ENCODE assay signal across 9 cellular contexts in genomic region chr2:237774811-237775553, GRCh38. TPM values are rescaled to one million over a fixed set of nuclear protein-coding genes. Genes with fewer than 3 reads are reported as not detected.
DNase-seq lines count a peak whose midpoint lies in the region; ATAC-seq and TF ChIP-seq lines count a peak whose summit lies in the region.
"Had no signal": no experiment of that assay in that cellular context is flagged by ENCODE, and none has a peak within 500 bp of the region (broad histone marks: within the 10 kb centered on the region; RNA-seq: fewer than 3 reads in every experiment).

No MANE protein-coding gene starts in this region.

- peak; percentile 59 to 68 for TF ChIP-seq CTCF in right atrium auricular region (IDR thresholded peaks at IDR 0.05)
- TF ChIP-seq CTCF in smooth muscle cell (IDR thresholded peaks at IDR 0.05; ENCODE audit: borderline replicate concordance, insufficient read depth, poor library complexity, severe bottlenecking): peak; percentile 54

- H3K4me1 ChIP-seq in right atrium auricular region (peaks cover 0 to 13% of the 10 kb centered on the region in 2 donors), smooth muscle cell (ENCODE audit: low read depth) (no peaks in the 10 kb centered on the region)

- H3F3A ChIP-seq in smooth muscle cell (ENCODE audit: low read depth): no peaks in the 10 kb centered on the region

- no peak overlapping the region for H2AFZ ChIP-seq in smooth muscle cell (ENCODE audit: low read depth)

- no peak overlapping the region for H3K27ac ChIP-seq in right atrium auricular region
- no peak overlapping the region for H3K27ac ChIP-seq in smooth muscle cell (ENCODE audit: low read depth)
- H3K27ac ChIP-seq: BLaER1 had no signal

- H3K79me2 ChIP-seq in smooth muscle cell (ENCODE audit: low read depth): no peaks in the 10 kb centered on the region

- H3K9ac ChIP-seq in smooth muscle cell (ENCODE audit: low read depth): no peak overlapping the region
- H3K9ac ChIP-seq: BLaER1 had no signal

- peak; percentile 17 for DNase-seq in NCI-H1436 (lab: John Stamatoyannopoulos, UW)
- DNase-seq in NCI-H1436 treated with DMSO at 0.1 percent for 48 hours (lab: John Stamatoyannopoulos, UW): no peak
- DNase-seq in HUDEP-2 (lab: John Stamatoyannopoulos, UW; ENCODE audit: unreplicated experiment in 76 of 76): peak in 54 of 76 experiments; percentile 2 to 65 (median 29)
- peak; percentile 51 for DNase-seq in RPMI8226
- peak; percentile 11 for DNase-seq in activated naive CD8-positive, alpha-beta T cell treated with anti-CD3 and anti-CD28 coated beads, Interleukin-2, amount 50 U/mL, for 16 hours (ENCODE audit: low read depth, low spot score)
- DNase-seq in right atrium auricular region (ENCODE audit: low spot score): no peak
- no peak for DNase-seq in smooth muscle cell (lab: John Stamatoyannopoulos, UW; ENCODE audit: unreplicated experiment)

- no peak for ATAC-seq in HG03025 (IDR thresholded peaks at IDR 0.05; ENCODE audit: low FRiP score, unreplicated experiment)

- H3K4me3 ChIP-seq in right atrium auricular region (no peak overlapping the region), smooth muscle cell (no peak overlapping the region)
- H3K4me3 ChIP-seq: BLaER1 had no signal

- no peaks in the 10 kb centered on the region for H4K20me1 ChIP-seq in smooth muscle cell (ENCODE audit: low read depth)

- H3K9me3 ChIP-seq in right atrium auricular region (no peaks in the 10 kb centered on the region), smooth muscle cell (replicated peaks; ENCODE audit: low read depth) (no peaks in the 10 kb centered on the region)

- H3K4me2 ChIP-seq in smooth muscle cell: no peak overlapping the region
- H3K4me2 ChIP-seq: BLaER1 had no signal

- peaks cover 77% of the 10 kb centered on the region for H3K36me3 ChIP-seq in right atrium auricular region
- peaks cover 9% of the 10 kb centered on the region for H3K36me3 ChIP-seq in smooth muscle cell (ENCODE audit: low read depth)

- WGBS in smooth muscle cell (ENCODE audit: low lambda C conversion rate): 85% methylated on average over 11 of the region's 13 CpGs

- H3K27me3 ChIP-seq in right atrium auricular region: no peaks in the 10 kb centered on the region
- no peaks in the 10 kb centered on the region for H3K27me3 ChIP-seq in smooth muscle cell (ENCODE audit: low read depth)
- H3K27me3 ChIP-seq: BLaER1 had no signal

RNA-seq across cellular contexts. Expression of gene RBM44, which starts 23.6 kb away (rescaled TPM):
- under 1 TPM; 0.30 to 0.55 TPM for total RNA-seq in right atrium auricular region
- total RNA-seq in smooth muscle cell: 1.2 and 1.4 TPM in 2 replicates
- 0.15 and 0.95 TPM in 2 replicates for polyA plus RNA-seq in smooth muscle cell

Comparison
In these comparisons a context has a peak if more than half of its experiments do, and no peak if none do; other contexts are left out.
1. DNase-seq: peak in NCI-H1436 (single experiment), HUDEP-2 (54 of 76), RPMI8226 (single experiment) and activated naive CD8-positive, alpha-beta T cell treated with anti-CD3 and anti-CD28 coated beads, Interleukin-2, amount 50 U/mL, for 16 hours (single experiment); none in NCI-H1436 treated with DMSO at 0.1 percent for 48 hours (single experiment), right atrium auricular region (single experiment) and smooth muscle cell (single experiment).